ENCODE assay signal across 8 cellular contexts in genomic region chr6:52503853-52504777, GRCh38.
DNase-seq lines count a peak whose midpoint lies in the region; ATAC-seq and TF ChIP-seq lines count a peak whose summit lies in the region.

No MANE protein-coding gene starts in this region.

- no peaks in the 10 kb centered on the region for H3K27me3 ChIP-seq in trophoblast cell (ENCODE audit: insufficient read depth, low read length)

- no peaks in the 10 kb centered on the region for H3K79me2 ChIP-seq in trophoblast cell (ENCODE audit: control insufficient read depth, insufficient read depth, low read length, poor library complexity)

- no peak overlapping the region for H2BK5ac ChIP-seq in trophoblast cell (ENCODE audit: low read depth, low read length, poor library complexity)

- TF ChIP-seq CTCF in fibroblast of mammary gland (conservative IDR thresholded peaks at IDR 0.05; ENCODE audit: control insufficient read depth, insufficient read depth, low read depth, low read length) = no peak

- peak overlapping the region; percentile 13 for H2AFZ ChIP-seq in trophoblast cell (ENCODE audit: insufficient read depth, low read length, poor library complexity)

- H3K9me3 ChIP-seq in trophoblast cell (ENCODE audit: insufficient read depth, low read depth, low read length) = no peaks in the 10 kb centered on the region

- peaks cover 34 to 48% of the 10 kb centered on the region in 2 experiments for H3K36me3 ChIP-seq in trophoblast cell (ENCODE audit: control insufficient read depth in 1 of 2, insufficient read depth in 2 of 2, low read length in 2 of 2)

- no CpG with 5 or more reads among the region's 24 CpGs for WGBS in trophoblast cell (ENCODE audit: extremely low coverage, insufficient coverage, insufficient read length)

- ATAC-seq in GM18502 (IDR thresholded peaks at IDR 0.05; ENCODE audit: poor library complexity, unreplicated experiment) (no peak), GM21786 (IDR thresholded peaks at IDR 0.05; ENCODE audit: unreplicated experiment) (no peak)

- H3K27ac ChIP-seq in trophoblast cell (ENCODE audit: low read depth, low read length) = peak overlapping the region; percentile 43

- H3K9ac ChIP-seq in trophoblast cell (ENCODE audit: low read length) = no peak overlapping the region

- H2AK5ac ChIP-seq in trophoblast cell (ENCODE audit: low read length) = no peak overlapping the region

- H3K4ac ChIP-seq in trophoblast cell (ENCODE audit: low read depth, low read length) = no peak overlapping the region

- no peak overlapping the region for H3K18ac ChIP-seq in trophoblast cell (ENCODE audit: low read length)

- no peak overlapping the region for H3K4me3 ChIP-seq in fibroblast of mammary gland (ENCODE audit: control insufficient read depth, low read depth, low read length)
- no peak overlapping the region for H3K4me3 ChIP-seq in trophoblast cell (ENCODE audit: low read depth, low read length)

- H3K4me2 ChIP-seq in trophoblast cell (ENCODE audit: low read length) = no peak overlapping the region

- DNase-seq in NCI-H82 (lab: John Stamatoyannopoulos, UW) (peak; percentile 53), NCI-H82 treated with DMSO at 0.1 percent for 48 hours (lab: John Stamatoyannopoulos, UW; ENCODE audit: unreplicated experiment) (no peak), RPMI7951 (ENCODE audit: low read depth) (peak; percentile 99), fibroblast of mammary gland (ENCODE audit: low read depth) (peak; percentile 92), trophoblast cell (peak; percentile 96 to 99), dedifferentiated amniotic fluid mesenchymal stem cell (ENCODE audit: extremely low spot score) (no peak)

- no peak overlapping the region for H4K8ac ChIP-seq in trophoblast cell (ENCODE audit: low read depth, low read length)

- no peak overlapping the region for H2BK120ac ChIP-seq in trophoblast cell (ENCODE audit: insufficient read depth, low read length, poor library complexity)

- peaks cover 2% of the 10 kb centered on the region for H3K79me1 ChIP-seq in trophoblast cell (ENCODE audit: low read length)

- H4K12ac ChIP-seq in trophoblast cell (ENCODE audit: low read depth, low read length) = no peak overlapping the region

- no peak overlapping the region for H2BK12ac ChIP-seq in trophoblast cell (ENCODE audit: low read length)

- peak overlapping the region; percentile 2 for H4K91ac ChIP-seq in trophoblast cell (ENCODE audit: low read depth, low read length)

- H3K23ac ChIP-seq in trophoblast cell (ENCODE audit: low read length) = no peak overlapping the region

- H3K14ac ChIP-seq in trophoblast cell (ENCODE audit: low read length) = no peak overlapping the region

- H3K4me1 ChIP-seq in trophoblast cell (ENCODE audit: control insufficient read depth in 1 of 2, insufficient read depth in 2 of 2, low read length in 2 of 2) = peaks cover 26 to 28% of the 10 kb centered on the region in 2 experiments

Comparison
In these comparisons a context has a peak if more than half of its experiments do, and no peak if none do; other contexts are left out.
1. DNase-seq: peak in NCI-H82 (single experiment), RPMI7951 (single experiment), fibroblast of mammary gland (single experiment) and trophoblast cell (2 of 2); none in NCI-H82 treated with DMSO at 0.1 percent for 48 hours (single experiment) and dedifferentiated amniotic fluid mesenchymal stem cell (single experiment).